Comparison of ENCODE assay signal across 12 cellular contexts in the genomic region with DNA sequence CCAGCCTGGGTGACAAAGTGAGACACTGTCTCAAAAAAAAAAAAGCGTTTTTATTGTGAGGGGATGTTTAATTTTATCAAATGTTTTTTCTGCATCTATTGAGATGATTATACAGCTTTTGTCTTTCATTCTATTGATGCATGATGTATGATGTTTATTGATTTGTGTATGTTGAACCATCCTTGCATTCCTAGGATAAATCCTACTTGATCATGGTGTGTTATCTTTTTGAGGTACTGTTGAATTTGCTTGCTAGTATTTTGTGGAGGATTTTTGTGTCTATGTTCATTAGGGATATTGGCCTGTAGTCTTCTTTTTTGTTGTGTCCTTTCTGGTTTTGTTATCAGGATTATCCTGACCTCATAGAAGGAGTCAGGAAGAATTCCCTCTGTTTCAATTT. TPM values are rescaled to one million over a fixed set of nuclear protein-coding genes. Genes with fewer than 3 reads are reported as not detected.
"Had no signal": no experiment of that assay in that cellular context is flagged by ENCODE, and none has a peak within 500 bp of the region (broad histone marks: within the 10 kb centered on the region; RNA-seq: fewer than 3 reads in every experiment).

No MANE protein-coding gene starts in this region.

- H3K4me1 ChIP-seq: HAP-1 had no signal

- H3K9ac ChIP-seq: GM23248 had no signal

- H3K4me2 ChIP-seq: GM23338 had no signal

- H3K36me3 ChIP-seq: HAP-1 had no signal

- H3K4me3 ChIP-seq: GM23248, GM23338, HAP-1 had no signal

- H3K27ac Mint-ChIP-seq: GM23338, H9, HFFc6 had no signal

- H2AFZ ChIP-seq: GM23248, GM23338 had no signal

- ATAC-seq: GM23338, HCT116 had no signal

- DNase-seq: GM23248, GOT3, H7, H9, HCEC 1CT, HFFc6 had no signal

- FAIRE-seq: H1, H54 had no signal

- H3K4me1 Mint-ChIP-seq: GM23338 had no signal

- H3K4me3 Mint-ChIP-seq: GM23338, H9, HFFc6 had no signal

- H3K27ac ChIP-seq: GM23248 had no signal

RNA-seq across cellular contexts. Expression of a gene that starts 22.3 kb away (rescaled TPM):
- total RNA-seq: GM23248, GM23338, H1, H4, H9, HFFc6 had no signal
- polyA plus RNA-seq: GM23248, GM23338, H1 had no signal
